ENCODE assay signal across 8 cellular contexts in genomic region chr9:127783111-127783621, GRCh38. TPM values are rescaled to one million over a fixed set of nuclear protein-coding genes. Genes with fewer than 3 reads are reported as not detected.
DNase-seq lines count a peak whose midpoint lies in the region; ATAC-seq and TF ChIP-seq lines count a peak whose summit lies in the region.

No MANE protein-coding gene starts in this region.

- POLR2A ChIA-PET in CD4-positive, alpha-beta T cell (lab: Charles Lee): interaction anchor here (0.9 to 2.1 kb wide), 5 partner anchors 12 to 290 kb away, joined by 3 to 18 read pairs (median 4); partner anchors contain the start of gene TOR2A

- H3K36me3 Mint-ChIP-seq in CD4-positive, alpha-beta T cell (ENCODE audit: low read depth): peaks cover 24% of the 10 kb centered on the region
- no peaks in the 10 kb centered on the region for H3K36me3 Mint-ChIP-seq in activated naive CD8-positive, alpha-beta T cell
- peaks cover 8% of the 10 kb centered on the region for H3K36me3 Mint-ChIP-seq in natural killer cell treated with Interleukin-12 subunit alpha and Interleukin-12 subunit beta and Interleukin-15 and Interleukin-18, amount 100 ng/mL, for 72 hours

- H3K4me1 Mint-ChIP-seq in CD4-positive, alpha-beta T cell (ENCODE audit: low read depth): peaks cover 76% of the 10 kb centered on the region
- H3K4me1 Mint-ChIP-seq in activated naive CD8-positive, alpha-beta T cell (ENCODE audit: low read depth): peaks cover 68% of the 10 kb centered on the region
- peaks cover 59% of the 10 kb centered on the region in 2 donors for H3K4me1 Mint-ChIP-seq in natural killer cell treated with Interleukin-12 subunit alpha and Interleukin-12 subunit beta and Interleukin-15 and Interleukin-18, amount 100 ng/mL, for 72 hours (ENCODE audit: low read depth in 2 of 2)

- H3K27me3 ChIP-seq in CD4-positive, alpha-beta T cell (ENCODE audit: control insufficient read depth, insufficient read depth, low read length): no peaks in the 10 kb centered on the region
- no peaks in the 10 kb centered on the region for H3K27me3 ChIP-seq in vagina

- peaks cover 0 to 11% of the 10 kb centered on the region in 2 donors for H3K36me3 ChIP-seq in vagina

- H3K9me3 ChIP-seq in CD4-positive, alpha-beta T cell (ENCODE audit: control insufficient read depth, low read length): no peaks in the 10 kb centered on the region
- no peaks in the 10 kb centered on the region for H3K9me3 ChIP-seq in vagina

- peak; percentile 41 to 70 (median 66) for DNase-seq in CD4-positive, alpha-beta T cell
- peak; percentile 54 to 93 (median 66) for DNase-seq in T-helper 1 cell
- peak; percentile 91 for DNase-seq in natural killer cell treated with Interleukin-12 subunit alpha and Interleukin-12 subunit beta and Interleukin-15 and Interleukin-18, amount 100 ng/mL, for 72 hours (ENCODE audit: low spot score)
- DNase-seq in vagina (ENCODE audit: extremely low spot score in 2 of 2): no peak
- DNase-seq in NCI-H2196 (lab: John Stamatoyannopoulos, UW; ENCODE audit: unreplicated experiment): no peak
- no peak for DNase-seq in NCI-H345 treated with DMSO at 0.1 percent for 48 hours (lab: John Stamatoyannopoulos, UW; ENCODE audit: unreplicated experiment)

- TF ChIP-seq CTCF in CD4-positive, alpha-beta T cell (IDR thresholded peaks at IDR 0.05): no peak
- no peak for TF ChIP-seq CTCF in vagina (IDR thresholded peaks at IDR 0.05)

- H3K9me3 Mint-ChIP-seq in CD4-positive, alpha-beta T cell: no peaks in the 10 kb centered on the region
- H3K9me3 Mint-ChIP-seq in activated naive CD8-positive, alpha-beta T cell (ENCODE audit: low read depth): no peaks in the 10 kb centered on the region
- no peaks in the 10 kb centered on the region for H3K9me3 Mint-ChIP-seq in natural killer cell treated with Interleukin-12 subunit alpha and Interleukin-12 subunit beta and Interleukin-15 and Interleukin-18, amount 100 ng/mL, for 72 hours

- H3K27me3 Mint-ChIP-seq in CD4-positive, alpha-beta T cell: no peaks in the 10 kb centered on the region
- no peaks in the 10 kb centered on the region for H3K27me3 Mint-ChIP-seq in activated naive CD8-positive, alpha-beta T cell
- no peaks in the 10 kb centered on the region for H3K27me3 Mint-ChIP-seq in natural killer cell treated with Interleukin-12 subunit alpha and Interleukin-12 subunit beta and Interleukin-15 and Interleukin-18, amount 100 ng/mL, for 72 hours

- ATAC-seq in CD4-positive, alpha-beta T cell (ENCODE audit: poor library complexity): peak; percentile 20
- ATAC-seq in natural killer cell treated with Interleukin-12 subunit alpha and Interleukin-12 subunit beta and Interleukin-15 and Interleukin-18, amount 100 ng/mL, for 72 hours: peak; percentile 41 to 59
- no peak for ATAC-seq in HG02571 (IDR thresholded peaks at IDR 0.05; ENCODE audit: unreplicated experiment)

- peaks cover 34% of the 10 kb centered on the region for H3K4me1 ChIP-seq in vagina

- CTCF ChIA-PET in CD4-positive, alpha-beta T cell (lab: Charles Lee): interaction anchor here (1.6 to 5.3 kb wide), 3 partner anchors 12 to 48 kb away, joined by 4 to 43 read pairs (median 5); partner anchors contain the start of gene TOR2A

- peak overlapping the region; percentile 85 for H3K27ac ChIP-seq in CD4-positive, alpha-beta T cell (ENCODE audit: low read depth, low read length)
- peak overlapping the region; percentile 91 for H3K27ac ChIP-seq in vagina

- peak overlapping the region; percentile 97 for H3K27ac Mint-ChIP-seq in CD4-positive, alpha-beta T cell
- H3K27ac Mint-ChIP-seq in activated naive CD8-positive, alpha-beta T cell: peak overlapping the region; percentile 96
- H3K27ac Mint-ChIP-seq in natural killer cell treated with Interleukin-12 subunit alpha and Interleukin-12 subunit beta and Interleukin-15 and Interleukin-18, amount 100 ng/mL, for 72 hours: peak overlapping the region; percentile 88 to 91

- intact Hi-C loops in CD4-positive, alpha-beta T cell (cut with DNase I, micrococcal nuclease): loop anchor here in 1 of 2 experiments (1.0 kb wide), 1 partner anchor 12 kb away; no protein-coding TSS in a partner anchor
- intact Hi-C loops in vagina (cut with DNase I): loop anchor here (5.0 kb wide), 1 partner anchor 196 kb away; no protein-coding TSS in a partner anchor

- peak overlapping the region; percentile 81 for H3K4me3 Mint-ChIP-seq in CD4-positive, alpha-beta T cell
- H3K4me3 Mint-ChIP-seq in activated naive CD8-positive, alpha-beta T cell: peak overlapping the region; percentile 77
- H3K4me3 Mint-ChIP-seq in natural killer cell treated with Interleukin-12 subunit alpha and Interleukin-12 subunit beta and Interleukin-15 and Interleukin-18, amount 100 ng/mL, for 72 hours: peak overlapping the region; percentile 87

- no peak overlapping the region for H3K4me3 ChIP-seq in vagina

- TF ChIP-seq POLR2A in vagina (IDR thresholded peaks at IDR 0.05): no peak

RNA-seq across cellular contexts. Expression of gene CDK9, which starts 2.7 kb away (rescaled TPM):
- total RNA-seq in CD4-positive, alpha-beta T cell: 100 to 1,000 TPM; 117 to 121 TPM
- total RNA-seq in natural killer cell treated with Interleukin-12 subunit alpha and Interleukin-12 subunit beta and Interleukin-15 and Interleukin-18, amount 100 ng/mL, for 72 hours: 100 to 1,000 TPM; 119 to 132 TPM
- 66.3 TPM for total RNA-seq in vagina

RNA-seq across cellular contexts. Expression of gene SH2D3C, which starts 4.7 kb away (rescaled TPM):
- 10 to 100 TPM; 10.9 to 11.8 TPM for total RNA-seq in CD4-positive, alpha-beta T cell
- 10 to 100 TPM; 23.9 to 29.1 TPM for total RNA-seq in natural killer cell treated with Interleukin-12 subunit alpha and Interleukin-12 subunit beta and Interleukin-15 and Interleukin-18, amount 100 ng/mL, for 72 hours
- 19.6 TPM for total RNA-seq in vagina

RNA-seq across cellular contexts. Expression of gene FPGS, which starts 19.5 kb away (rescaled TPM):
- total RNA-seq in CD4-positive, alpha-beta T cell: 10 to 100 TPM; 58.0 to 66.6 TPM
- 100 to 1,000 TPM in 1 of 2 donors, 10 to 100 TPM in 1; 96.0 to 150 TPM for total RNA-seq in natural killer cell treated with Interleukin-12 subunit alpha and Interleukin-12 subunit beta and Interleukin-15 and Interleukin-18, amount 100 ng/mL, for 72 hours
- 99.7 TPM for total RNA-seq in vagina

RNA-seq across cellular contexts. Expression of gene TOR2A, which starts 48.1 kb away (rescaled TPM):
- total RNA-seq in CD4-positive, alpha-beta T cell: 1 to 10 TPM; 7.6 to 8.2 TPM
- total RNA-seq in natural killer cell treated with Interleukin-12 subunit alpha and Interleukin-12 subunit beta and Interleukin-15 and Interleukin-18, amount 100 ng/mL, for 72 hours: 10 to 100 TPM; 20.4 to 31.9 TPM
- total RNA-seq in vagina: 12.3 TPM

Comparison
In these comparisons a context has a peak if more than half of its experiments do, and no peak if none do; other contexts are left out.
1. DNase-seq: peak in CD4-positive, alpha-beta T cell (10 of 10), T-helper 1 cell (5 of 5) and natural killer cell treated with Interleukin-12 subunit alpha and Interleukin-12 subunit beta and Interleukin-15 and Interleukin-18, amount 100 ng/mL, for 72 hours (single experiment); none in vagina (0 of 2), NCI-H2196 (single experiment) and NCI-H345 treated with DMSO at 0.1 percent for 48 hours (single experiment).
2. Peak in every context shown above with its lines, with median percentiles within 50 percentile points of each other: H3K27ac Mint-ChIP-seq and H3K4me3 Mint-ChIP-seq.